Comparison of ENCODE assay signal across 8 cellular contexts in genomic region chr19:35648017-35648961, GRCh38. TPM values are rescaled to one million over a fixed set of nuclear protein-coding genes. Genes with fewer than 3 reads are reported as not detected.
DNase-seq lines count a peak whose midpoint lies in the region; ATAC-seq and TF ChIP-seq lines count a peak whose summit lies in the region.

TSS of gene COX6B1 (plus strand) at chr19:35648323. CDS start at chr19:35651244, 2,921 bp downstream.

- DNase-seq in D341Med (ENCODE audit: low spot score): peak; percentile 92
- peak; percentile 96 for DNase-seq in IMR-90
- DNase-seq in OCI-M1 (lab: John Stamatoyannopoulos, UW): peak; percentile 99
- peak; percentile 89 for DNase-seq in activated T-cell treated with anti-CD3 and anti-CD28 coated beads for 24 hours (ENCODE audit: low read depth)
- DNase-seq in epidermal melanocyte (ENCODE audit: insufficient read length, low spot score): peak; percentile 98
- peak; percentile 60 to 87 for DNase-seq in stimulated activated CD8-positive, alpha-beta memory T cell treated with anti-CD3 and anti-CD28 coated beads, Interleukin-4, amount 100 ng/mL, for 1 hour (ENCODE audit: low read depth in 2 of 2, low spot score in 1 of 2)

- peak within 1 kb of the TSS; percentile 44; the same call in 1 of the 2 replicates for H2AK5ac ChIP-seq in IMR-90 (ENCODE audit: low read depth, low read length)

- H2AK9ac ChIP-seq in IMR-90 (replicated peaks; ENCODE audit: low read depth, low read length, poor library complexity): peak within 1 kb of the TSS; percentile 91

- in situ Hi-C loops in IMR-90 (cut with MboI; ENCODE audit: low sequenced_read_pairs): no loop called here

- intact Hi-C loops in IMR-90 (cut with micrococcal nuclease): no loop called here

- peaks cover 8% of the 10 kb centered on the region; the same call in 1 of the 2 replicates for H3K36me3 ChIP-seq in IMR-90 (ENCODE audit: control insufficient read depth, insufficient read depth, low read length)

- H2BK5ac ChIP-seq in IMR-90 (ENCODE audit: low read depth, low read length, poor library complexity, severe bottlenecking): peak within 1 kb of the TSS; percentile 14

- H3K9ac ChIP-seq in IMR-90 (ENCODE audit: low read depth, low read length): peak within 1 kb of the TSS; percentile 54

- CTCF ChIA-PET in IMR-90 (lab: Yijun Ruan, JAX): interaction anchor here (0.5 to 0.6 kb wide), 2 partner anchors 13 to 58 kb away, joined by 5 read pairs; no protein-coding TSS in a partner anchor

- no peaks in the 10 kb centered on the region for H3K27me3 ChIP-seq in IMR-90 (ENCODE audit: control insufficient read depth, insufficient read depth, low read length)
- no peaks in the 10 kb centered on the region for H3K27me3 ChIP-seq in mononuclear cell (ENCODE audit: insufficient read depth, low read length)

- peak within 1 kb of the TSS; percentile 5 for H4K5ac ChIP-seq in IMR-90 (ENCODE audit: low read depth, low read length)

- TSS peak; percentile 81 for BruUV-seq in IMR-90 (replicated peaks; lab: Mats Ljungman, UMichigan)

- WGBS in IMR-90 (ENCODE audit: extremely low coverage in 2 of 2, insufficient read length in 1 of 2), 2 experiments: 3% methylated on average over 18 of the region's 46 CpGs; no CpG with 5 or more reads in 1 of the 2 experiments

- TF ChIP-seq RAD21 in IMR-90 (IDR thresholded peaks at IDR 0.05; ENCODE audit: low read length): no peak

- peaks cover 5 to 35% of the 10 kb centered on the region in 2 experiments for H3K79me1 ChIP-seq in IMR-90 (ENCODE audit: low read depth in 1 of 2, low read length in 2 of 2)

- H2BK120ac ChIP-seq in IMR-90 (ENCODE audit: low read depth, low read length): no peak within 1 kb of the TSS

- peaks cover 5% of the 10 kb centered on the region for H3K4me1 ChIP-seq in IMR-90 (ENCODE audit: control insufficient read depth, insufficient read depth, low read length)
- H3K4me1 ChIP-seq in mononuclear cell (ENCODE audit: insufficient read depth, low read length): peaks cover 40% of the 10 kb centered on the region

- dilution Hi-C loops in IMR-90 (cut with HindIII; ENCODE audit: low sequenced_read_pairs, unreplicated experiment): no loop called here

- peak within 1 kb of the TSS; percentile 43 to 86; a peak in 3 of 4 replicates for H4K8ac ChIP-seq in IMR-90 (ENCODE audit: low read depth in 2 of 2, low read length in 2 of 2)

- no peak within 1 kb of the TSS for H3K18ac ChIP-seq in IMR-90 (ENCODE audit: low read depth, low read length)

- H2BK20ac ChIP-seq in IMR-90 (ENCODE audit: low read depth, low read length): no peak within 1 kb of the TSS

- peaks cover 16% of the 10 kb centered on the region for H4K20me1 ChIP-seq in IMR-90 (ENCODE audit: insufficient read depth, low read length)

- ATAC-seq in GM21528 (IDR thresholded peaks at IDR 0.05; ENCODE audit: low FRiP score, unreplicated experiment) (peak; percentile 48), IMR-90 (ENCODE audit: low read depth) (peak; percentile 73)

- peak within 1 kb of the TSS; percentile 99 for H3K4me2 ChIP-seq in IMR-90 (ENCODE audit: low read depth, low read length)

- TF ChIP-seq CTCF in IMR-90 (conservative IDR thresholded peaks at IDR 0.05; ENCODE audit: low read depth, low read length): no peak

- peaks cover 10% of the 10 kb centered on the region for H3K9me1 ChIP-seq in IMR-90 (ENCODE audit: insufficient read depth, low read length)

- H3K4me3 ChIP-seq in IMR-90 (ENCODE audit: insufficient read depth, low read depth, low read length): peak within 1 kb of the TSS; percentile 59
- peak within 1 kb of the TSS; percentile 65 for H3K4me3 ChIP-seq in mononuclear cell (ENCODE audit: low read length)

- peak within 1 kb of the TSS; percentile 75 for H3K23ac ChIP-seq in IMR-90 (ENCODE audit: low read depth, low read length)

- H3K9me3 ChIP-seq in IMR-90 (ENCODE audit: control insufficient read depth, insufficient read depth, low read length) (no peaks in the 10 kb centered on the region), mononuclear cell (ENCODE audit: low read depth, low read length) (no peaks in the 10 kb centered on the region)

- no peak within 1 kb of the TSS for H2BK15ac ChIP-seq in IMR-90 (ENCODE audit: low read depth, low read length)

- peak within 1 kb of the TSS; percentile 90 for H2AFZ ChIP-seq in IMR-90 (replicated peaks; ENCODE audit: low read length, poor library complexity)

- H4K91ac ChIP-seq in IMR-90 (ENCODE audit: insufficient read depth, low read depth, low read length): peak within 1 kb of the TSS; percentile 21; the same call in 1 of the 2 replicates

- peak within 1 kb of the TSS; percentile 68 for H3K4ac ChIP-seq in IMR-90 (ENCODE audit: low read depth, low read length)

- POLR2A ChIA-PET in IMR-90 (lab: Charles Lee; ENCODE audit: unreplicated experiment): no interaction called here

- peak within 1 kb of the TSS; percentile 46 for H3K56ac ChIP-seq in IMR-90 (ENCODE audit: extremely low read depth, insufficient read depth, low read length)

- peak; percentile 60; the same call in 1 of the 2 replicates for TF ChIP-seq POLR2A in IMR-90 (IDR thresholded peaks at IDR 0.05; ENCODE audit: low read depth, low read length)

- peak within 1 kb of the TSS; percentile 55 for H3K27ac ChIP-seq in IMR-90 (ENCODE audit: insufficient read depth, low read length)

- peak within 1 kb of the TSS; percentile 67 for H3K14ac ChIP-seq in IMR-90 (replicated peaks; ENCODE audit: low read depth, low read length)

TF ChIP-seq in IMR-90, 13 proteins besides CTCF, POLR2A, EP300 and RAD21:
- TF ChIP-seq RFX5 (IDR thresholded peaks at IDR 0.05; ENCODE audit: low read depth, low read length) (no peak), MAZ (IDR thresholded peaks at IDR 0.05; ENCODE audit: borderline replicate concordance, low read depth, low read length) (peak; percentile 82)

RNA-seq across cellular contexts. Expression of gene COX6B1, which starts in this region (rescaled TPM):
- total RNA-seq in IMR-90 (2012; rRNA removed) (913 and 983 TPM in 2 replicates), mononuclear cell (219 TPM)
- 824 and 914 TPM in 2 replicates for polyA plus RNA-seq in IMR-90 (2012; rRNA removed)
- 756 and 891 TPM in 2 replicates for polyA plus RNA-seq in IMR-90 (2012; cell fraction: cytosol; rRNA removed)
- 189 and 249 TPM in 2 replicates for polyA plus RNA-seq in IMR-90 (2012; cell fraction: nucleus; rRNA removed; ENCODE audit: low replicate concordance)

Comparison
In these comparisons a context has a peak if more than half of its experiments do, and no peak if none do; other contexts are left out.
1. Peak in every context shown above with its lines: DNase-seq, ATAC-seq, H3K4me3 ChIP-seq and H3K27ac ChIP-seq.